27 cellular contexts compared by ENCODE assay signal in genomic region chr7:142594078-142594477, GRCh38.
"Had no signal": no experiment of that assay in that cellular context is flagged by ENCODE, and none has a peak within 500 bp of the region (broad histone marks: within the 10 kb centered on the region; RNA-seq: fewer than 3 reads in every experiment).

No MANE protein-coding gene starts in this region.

- H3K9me3 ChIP-seq: ascending aorta had no signal

- FAIRE-seq: bronchial epithelial cell, TTC549 had no signal

- H3K4me3 ChIP-seq: ascending aorta, cardiac muscle cell had no signal

- DNase-seq: activated B cell treated with CpG ODN at 0.5 μM for 24 hours; activated CD4-positive, alpha-beta memory T cell treated with anti-CD3 and anti-CD28 coated beads for 36 hours; activated CD4-positive, alpha-beta T cell treated with anti-CD3 and anti-CD28 coated beads for 4 hours; activated CD4-positive, alpha-beta T cell treated with anti-CD3 and anti-CD28 coated beads, Interleukin-2, amount 10 ng/mL, durations not matched to agents 24 days and 14 days; activated CD4-positive, alpha-beta T cell treated with anti-CD3 and anti-CD28 coated beads, Interleukin-2, amount 50 U/mL, for 1 hour; activated CD4-positive, alpha-beta T cell treated with anti-CD3 and anti-CD28 coated beads, Interleukin-2, amount 50 U/mL, for 4 hours; activated CD4-positive, CD25-positive, alpha-beta regulatory T cell treated with anti-CD3 and anti-CD28 coated beads, Interleukin-2, amount 50 U/mL, for 72 hours; activated CD8-positive, alpha-beta memory T cell treated with anti-CD3 and anti-CD28 coated beads, Interleukin-2, amount 10 ng/mL, durations not matched to agents 7 days and 5 days; activated CD8-positive, alpha-beta memory T cell treated with anti-CD3 and anti-CD28 coated beads, Interleukin-2, amount 50 U/mL, for 48 hours; activated CD8-positive, alpha-beta T cell treated with anti-CD3 and anti-CD28 coated beads for 36 hours; activated effector memory CD4-positive, alpha-beta T cell treated with Interleukin-2 at 50 U/mL for 16 hours; activated gamma-delta T cell; activated naive CD4-positive, alpha-beta T cell treated with anti-CD3 and anti-CD28 coated beads, Interleukin-2, amount 10 ng/mL, durations not matched to agents 7 days and 5 days; activated naive CD4-positive, alpha-beta T cell treated with Interleukin-2 at 50 U/mL for 16 hours; activated naive CD8-positive, alpha-beta T cell treated with anti-CD3 and anti-CD28 coated beads, Interleukin-2, amount 10 ng/mL, durations not matched to agents 7 days and 5 days; activated naive CD8-positive, alpha-beta T cell treated with anti-CD3 and anti-CD28 coated beads, Interleukin-2, amount 50 U/mL, for 24 hours; activated T-cell treated with anti-CD3 and anti-CD28 coated beads, Interleukin-2, amount 50 U/mL, for 24 hours; activated T-cell treated with anti-CD3 and anti-CD28 coated beads, Interleukin-2, amount 50 U/mL, for 48 hours; amygdala; anterior cingulate cortex; caudate nucleus; cerebellar nuclear complex; T-helper 17 cell had no signal

- H3K4me1 ChIP-seq: ascending aorta had no signal

- H3K27ac ChIP-seq: ascending aorta, cardiac muscle cell had no signal

- H3K27me3 ChIP-seq: ascending aorta had no signal

- H3K36me3 ChIP-seq: ascending aorta, cardiac muscle cell had no signal

- ATAC-seq: activated CD8-positive, alpha-beta memory T cell treated with anti-CD3 and anti-CD28 coated beads, Interleukin-2, amount 10 ng/mL, durations not matched to agents 7 days and 5 days; activated CD8-positive, alpha-beta T cell treated with anti-CD3 and anti-CD28 coated beads for 36 hours; activated naive CD8-positive, alpha-beta T cell treated with anti-CD3 and anti-CD28 coated beads, Interleukin-2, amount 50 U/mL, for 24 hours; T-helper 17 cell had no signal
